Comparison of ENCODE assay signal across 10 cellular contexts in the genomic region with DNA sequence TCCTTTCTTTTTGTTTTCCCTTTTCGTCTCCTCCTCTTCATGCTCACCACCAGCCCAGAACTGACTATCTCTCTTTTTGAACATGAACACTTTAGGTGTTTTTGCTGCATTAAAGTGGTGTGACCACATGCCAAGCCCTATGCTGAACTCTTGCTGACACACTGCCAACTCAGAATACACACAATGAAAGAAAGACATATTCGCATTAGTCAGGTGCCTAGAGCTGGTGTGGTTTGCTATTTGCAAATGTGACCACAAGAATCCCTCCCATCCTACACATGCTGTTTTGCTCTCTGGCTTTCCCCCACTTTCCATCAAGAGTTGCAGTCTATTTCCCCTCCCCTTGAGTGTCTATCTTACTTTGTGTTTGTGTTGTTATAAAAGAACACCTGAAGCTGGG.
DNase-seq lines count a peak whose midpoint lies in the region; TF ChIP-seq lines count a peak whose summit lies in the region.
"Had no signal": no experiment of that assay in that cellular context is flagged by ENCODE, and none has a peak within 500 bp of the region (broad histone marks: within the 10 kb centered on the region; RNA-seq: fewer than 3 reads in every experiment).

No MANE protein-coding gene starts in this region.

- H3K36me3 Mint-ChIP-seq in glutamatergic neuron (ENCODE audit: unreplicated experiment): no peaks in the 10 kb centered on the region

- no peak for TF ChIP-seq POLR2A in erythroblast (IDR thresholded peaks at IDR 0.05; ENCODE audit: low read length)

- no peak overlapping the region for H3K4me3 ChIP-seq in choroid plexus epithelial cell (ENCODE audit: low read depth, low read length)
- H3K4me3 ChIP-seq: thoracic aorta had no signal

- H3K4me3 Mint-ChIP-seq in glutamatergic neuron (ENCODE audit: unreplicated experiment): no peak overlapping the region
- H3K4me3 Mint-ChIP-seq: dendritic cell treated with granulocyte-macrophage colony-stimulating factor and Interleukin-4, amounts not matched to agents 40 ng/mL and 50 ng/mL, for 4 days had no signal

- H3K9me3 Mint-ChIP-seq in glutamatergic neuron (ENCODE audit: unreplicated experiment): no peaks in the 10 kb centered on the region
- H3K9me3 Mint-ChIP-seq: dendritic cell treated with granulocyte-macrophage colony-stimulating factor and Interleukin-4, amounts not matched to agents 40 ng/mL and 50 ng/mL, for 4 days had no signal

- no peak for TF ChIP-seq CTCF in choroid plexus epithelial cell (conservative IDR thresholded peaks at IDR 0.05; ENCODE audit: low read depth, low read length)
- no peak for TF ChIP-seq CTCF in glutamatergic neuron (IDR thresholded peaks at IDR 0.05; ENCODE audit: partially characterized antibody, unreplicated experiment)

- H3K27me3 Mint-ChIP-seq in glutamatergic neuron (ENCODE audit: unreplicated experiment): no peaks in the 10 kb centered on the region
- H3K27me3 Mint-ChIP-seq: dendritic cell treated with granulocyte-macrophage colony-stimulating factor and Interleukin-4, amounts not matched to agents 40 ng/mL and 50 ng/mL, for 4 days had no signal

- no peak overlapping the region for H3K27ac Mint-ChIP-seq in glutamatergic neuron (ENCODE audit: unreplicated experiment)
- H3K27ac Mint-ChIP-seq: dendritic cell treated with granulocyte-macrophage colony-stimulating factor and Interleukin-4, amounts not matched to agents 40 ng/mL and 50 ng/mL, for 4 days had no signal

- H3K4me1 Mint-ChIP-seq in glutamatergic neuron (ENCODE audit: low read depth, unreplicated experiment): peaks cover 3% of the 10 kb centered on the region

- peak; percentile 41 for DNase-seq in NCI-H2107 treated with DMSO at 0.1 percent for 48 hours (lab: John Stamatoyannopoulos, UW; ENCODE audit: unreplicated experiment)
- DNase-seq in NCI-H2107 (lab: John Stamatoyannopoulos, UW): no peak
- peak; percentile 27 for DNase-seq in activated CD4-positive, alpha-beta T cell treated with anti-CD3 and anti-CD28 coated beads for 1 hour
- peak; percentile 2 for DNase-seq in choroid plexus epithelial cell (ENCODE audit: low read depth)
- DNase-seq in stimulated activated naive CD4-positive, alpha-beta T cell treated with Interleukin-2 at 50 U/mL for 16 hours (lab: John Stamatoyannopoulos, UW): peak; percentile 42
- no peak for DNase-seq in hippocampal formation (lab: John Stamatoyannopoulos, UW)
- no peak for DNase-seq in glutamatergic neuron
- no peak for DNase-seq in erythroblast (lab: John Stamatoyannopoulos, UW)

Comparison
In these comparisons a context has a peak if more than half of its experiments do, and no peak if none do; other contexts are left out.
1. DNase-seq: peak in NCI-H2107 treated with DMSO at 0.1 percent for 48 hours (single experiment), activated CD4-positive, alpha-beta T cell treated with anti-CD3 and anti-CD28 coated beads for 1 hour (single experiment), choroid plexus epithelial cell (single experiment) and stimulated activated naive CD4-positive, alpha-beta T cell treated with Interleukin-2 at 50 U/mL for 16 hours (single experiment); none in NCI-H2107 (single experiment), hippocampal formation (0 of 2), glutamatergic neuron (single experiment) and erythroblast (0 of 2).